1 cellular context compared by ENCODE assay signal in the genomic region with DNA sequence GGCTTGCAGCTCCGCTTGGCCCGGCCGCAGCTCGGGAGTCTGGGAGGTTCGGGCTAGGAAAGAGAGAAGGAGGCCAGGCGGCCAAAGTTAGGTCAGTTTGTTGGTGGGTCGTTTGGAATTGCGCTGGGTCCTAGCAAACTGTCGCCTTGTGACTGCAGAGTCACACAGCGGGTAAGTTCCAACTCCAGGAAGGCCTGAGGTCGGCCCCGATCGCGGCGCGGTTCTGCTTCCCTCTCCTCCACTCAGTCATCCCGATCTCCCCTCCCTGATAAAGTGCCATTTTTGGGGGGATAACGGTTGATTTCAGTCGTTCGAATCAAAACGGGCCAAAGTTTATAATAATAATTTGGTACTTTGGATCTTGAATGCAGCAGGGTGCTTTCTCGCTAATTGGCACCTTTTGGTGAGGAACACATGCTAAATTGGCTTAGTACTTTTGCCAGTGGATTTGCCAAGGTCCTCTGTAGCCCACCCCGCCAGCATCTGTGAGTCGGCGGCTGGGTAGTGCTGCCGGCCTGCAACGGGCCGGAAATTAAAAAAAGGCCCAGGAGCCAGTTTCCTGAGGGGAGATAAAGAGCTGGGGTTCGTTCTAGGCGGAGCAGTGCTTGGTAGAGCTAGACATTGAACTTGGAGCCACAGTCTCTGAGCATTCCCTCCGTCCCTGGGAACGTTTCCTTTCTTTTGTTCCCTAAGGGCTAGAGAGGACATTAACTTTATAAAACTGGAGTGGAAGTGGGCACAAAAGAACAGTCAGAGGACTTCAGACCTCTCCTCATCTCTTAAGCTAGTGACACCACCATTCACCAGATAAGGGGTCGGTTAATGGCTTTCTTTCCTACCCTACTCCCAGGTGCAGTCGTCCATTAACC.
A peak's percentile ranks its signal among the peaks of the same experiment; 100 is the strongest.
TF ChIP-seq lines count a peak whose summit lies in the region.

No MANE protein-coding gene starts in this region.

TF ChIP-seq in K562, 482 proteins besides CTCF, POLR2A, EP300 and RAD21 (continued from another document and continues in another):
- TF ChIP-seq, protein P1, sequence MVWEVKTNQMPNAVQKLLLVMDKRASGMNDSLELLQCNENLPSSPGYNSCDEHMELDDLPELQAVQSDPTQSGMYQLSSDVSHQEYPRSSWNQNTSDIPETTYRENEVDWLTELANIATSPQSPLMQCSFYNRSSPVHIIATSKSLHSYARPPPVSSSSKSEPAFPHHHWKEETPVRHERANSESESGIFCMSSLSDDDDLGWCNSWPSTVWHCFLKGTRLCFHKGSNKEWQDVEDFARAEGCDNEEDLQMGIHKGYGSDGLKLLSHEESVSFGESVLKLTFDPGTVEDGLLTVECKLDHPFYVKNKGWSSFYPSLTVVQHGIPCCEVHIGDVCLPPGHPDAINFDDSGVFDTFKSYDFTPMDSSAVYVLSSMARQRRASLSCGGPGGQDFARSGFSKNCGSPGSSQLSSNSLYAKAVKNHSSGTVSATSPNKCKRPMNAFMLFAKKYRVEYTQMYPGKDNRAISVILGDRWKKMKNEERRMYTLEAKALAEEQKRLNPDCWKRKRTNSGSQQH (CRISPR knock-in tag; IDR thresholded peaks at IDR 0.05): peak; percentile 4; the same call in 1 of the 2 replicates
- TF ChIP-seq PCBP1 (IDR thresholded peaks at IDR 0.05; ENCODE audit: low read depth, low read length, poor library complexity, severe bottlenecking) (no peak), FOXA3 (CRISPR knock-in tag; conservative IDR thresholded peaks at IDR 0.05 in 1 of 2, IDR thresholded peaks at IDR 0.05 in 1 of 2) (no peak), ZBTB7A (IDR thresholded peaks at IDR 0.05; ENCODE audit: borderline replicate concordance, control insufficient read depth, low read depth, low read length) (no peak), BHLHE40 (IDR thresholded peaks at IDR 0.05; ENCODE audit: low read length) (peak; percentile 40; the same call in 1 of the 2 replicates), HMG20A (CRISPR knock-in tag; conservative IDR thresholded peaks at IDR 0.05) (peak; percentile 83; the same call in 1 of the 2 replicates), SRF (CRISPR knock-in tag; IDR thresholded peaks at IDR 0.05) (0 out of 4 replicates have a peak, but pooled peaks of 1 of the 2 experiments have one; percentile 15), ESRRA (IDR thresholded peaks at IDR 0.05; ENCODE audit: borderline replicate concordance, low read depth) (no peak), NELFE (IDR thresholded peaks at IDR 0.05; ENCODE audit: insufficient read depth, insufficient read length) (no peak), CSDE1 (IDR thresholded peaks at IDR 0.05) (no peak), ZNF274 (IDR thresholded peaks at IDR 0.05; ENCODE audit: borderline replicate concordance, low read depth, low read length) (no peak), ZKSCAN8 (CRISPR knock-in tag; IDR thresholded peaks at IDR 0.05) (no peak), MCM7 (IDR thresholded peaks at IDR 0.05) (no peak), MAFG (tag; conservative IDR thresholded peaks at IDR 0.05) (no peak), ZNF41 (CRISPR knock-in tag; conservative IDR thresholded peaks at IDR 0.05) (peak; percentile 30; the same call in 1 of the 2 replicates), GABPA (tag; conservative IDR thresholded peaks at IDR 0.05; ENCODE audit: low read depth) (no peak), CCNT2 (IDR thresholded peaks at IDR 0.05; ENCODE audit: borderline replicate concordance, extremely low read depth, insufficient read length, low read depth, low read length) (no peak), SMARCE1 (IDR thresholded peaks at IDR 0.05) (no peak), SPI1 (IDR thresholded peaks at IDR 0.05; ENCODE audit: borderline replicate concordance, low read depth, low read length) (no peak), SP1 (CRISPR knock-in tag; IDR thresholded peaks at IDR 0.05) (peak; percentile 79), GABPB2 (CRISPR knock-in tag; conservative IDR thresholded peaks at IDR 0.05) (peak; percentile 23; the same call in 1 of the 2 replicates), IFI16 (CRISPR knock-in tag; IDR thresholded peaks at IDR 0.05) (peak; percentile 4; the same call in 1 of the 2 replicates), MXI1 (IDR thresholded peaks at IDR 0.05; ENCODE audit: low read depth, low read length) (peak; percentile 38; the same call in 1 of the 2 replicates), MEF2D (tag; conservative IDR thresholded peaks at IDR 0.05; ENCODE audit: low read depth) (no peak), OTX1 (CRISPR knock-in tag; IDR thresholded peaks at IDR 0.05) (peak; percentile 80), KDM1A (IDR thresholded peaks at IDR 0.05) (no peak), ZNF134 (CRISPR knock-in tag; conservative IDR thresholded peaks at IDR 0.05) (no peak; the same call in 1 of the 2 replicates), SP2 (IDR thresholded peaks at IDR 0.05; ENCODE audit: extremely low read depth, low read depth, low read length, poor library complexity, severe bottlenecking) (no peak), DPF2 (IDR thresholded peaks at IDR 0.05) (no peak), ZNF124 (CRISPR knock-in tag; IDR thresholded peaks at IDR 0.05) (no peak), TCF3 (CRISPR knock-in tag; IDR thresholded peaks at IDR 0.05) (no peak), ZNF224 (CRISPR knock-in tag; IDR thresholded peaks at IDR 0.05) (0 out of 2 replicates have a peak, but pooled peaks have one; percentile 48), ARHGAP35 (IDR thresholded peaks at IDR 0.05; ENCODE audit: partially characterized antibody) (no peak), PTRF (tag; IDR thresholded peaks at IDR 0.05) (no peak), XRCC5 (IDR thresholded peaks at IDR 0.05; ENCODE audit: low read depth, low read length) (no peak), KLF10 (CRISPR knock-in tag; IDR thresholded peaks at IDR 0.05) (no peak), TOE1 (IDR thresholded peaks at IDR 0.05; ENCODE audit: borderline replicate concordance) (no peak), TOE1 (CRISPR knock-in tag; IDR thresholded peaks at IDR 0.05; ENCODE audit: borderline replicate concordance, low read depth) (peak; percentile 96)
- TF ChIP-seq, protein P2, sequence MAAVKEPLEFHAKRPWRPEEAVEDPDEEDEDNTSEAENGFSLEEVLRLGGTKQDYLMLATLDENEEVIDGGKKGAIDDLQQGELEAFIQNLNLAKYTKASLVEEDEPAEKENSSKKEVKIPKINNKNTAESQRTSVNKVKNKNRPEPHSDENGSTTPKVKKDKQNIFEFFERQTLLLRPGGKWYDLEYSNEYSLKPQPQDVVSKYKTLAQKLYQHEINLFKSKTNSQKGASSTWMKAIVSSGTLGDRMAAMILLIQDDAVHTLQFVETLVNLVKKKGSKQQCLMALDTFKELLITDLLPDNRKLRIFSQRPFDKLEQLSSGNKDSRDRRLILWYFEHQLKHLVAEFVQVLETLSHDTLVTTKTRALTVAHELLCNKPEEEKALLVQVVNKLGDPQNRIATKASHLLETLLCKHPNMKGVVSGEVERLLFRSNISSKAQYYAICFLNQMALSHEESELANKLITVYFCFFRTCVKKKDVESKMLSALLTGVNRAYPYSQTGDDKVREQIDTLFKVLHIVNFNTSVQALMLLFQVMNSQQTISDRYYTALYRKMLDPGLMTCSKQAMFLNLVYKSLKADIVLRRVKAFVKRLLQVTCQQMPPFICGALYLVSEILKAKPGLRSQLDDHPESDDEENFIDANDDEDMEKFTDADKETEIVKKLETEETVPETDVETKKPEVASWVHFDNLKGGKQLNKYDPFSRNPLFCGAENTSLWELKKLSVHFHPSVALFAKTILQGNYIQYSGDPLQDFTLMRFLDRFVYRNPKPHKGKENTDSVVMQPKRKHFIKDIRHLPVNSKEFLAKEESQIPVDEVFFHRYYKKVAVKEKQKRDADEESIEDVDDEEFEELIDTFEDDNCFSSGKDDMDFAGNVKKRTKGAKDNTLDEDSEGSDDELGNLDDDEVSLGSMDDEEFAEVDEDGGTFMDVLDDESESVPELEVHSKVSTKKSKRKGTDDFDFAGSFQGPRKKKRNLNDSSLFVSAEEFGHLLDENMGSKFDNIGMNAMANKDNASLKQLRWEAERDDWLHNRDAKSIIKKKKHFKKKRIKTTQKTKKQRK (IDR thresholded peaks at IDR 0.05; ENCODE audit: borderline replicate concordance, low read depth, low read length): no peak
- TF ChIP-seq, protein P3, sequence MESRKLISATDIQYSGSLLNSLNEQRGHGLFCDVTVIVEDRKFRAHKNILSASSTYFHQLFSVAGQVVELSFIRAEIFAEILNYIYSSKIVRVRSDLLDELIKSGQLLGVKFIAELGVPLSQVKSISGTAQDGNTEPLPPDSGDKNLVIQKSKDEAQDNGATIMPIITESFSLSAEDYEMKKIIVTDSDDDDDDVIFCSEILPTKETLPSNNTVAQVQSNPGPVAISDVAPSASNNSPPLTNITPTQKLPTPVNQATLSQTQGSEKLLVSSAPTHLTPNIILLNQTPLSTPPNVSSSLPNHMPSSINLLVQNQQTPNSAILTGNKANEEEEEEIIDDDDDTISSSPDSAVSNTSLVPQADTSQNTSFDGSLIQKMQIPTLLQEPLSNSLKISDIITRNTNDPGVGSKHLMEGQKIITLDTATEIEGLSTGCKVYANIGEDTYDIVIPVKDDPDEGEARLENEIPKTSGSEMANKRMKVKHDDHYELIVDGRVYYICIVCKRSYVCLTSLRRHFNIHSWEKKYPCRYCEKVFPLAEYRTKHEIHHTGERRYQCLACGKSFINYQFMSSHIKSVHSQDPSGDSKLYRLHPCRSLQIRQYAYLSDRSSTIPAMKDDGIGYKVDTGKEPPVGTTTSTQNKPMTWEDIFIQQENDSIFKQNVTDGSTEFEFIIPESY (CRISPR knock-in tag; IDR thresholded peaks at IDR 0.05): peak; percentile 56
- TF ChIP-seq, protein P4, sequence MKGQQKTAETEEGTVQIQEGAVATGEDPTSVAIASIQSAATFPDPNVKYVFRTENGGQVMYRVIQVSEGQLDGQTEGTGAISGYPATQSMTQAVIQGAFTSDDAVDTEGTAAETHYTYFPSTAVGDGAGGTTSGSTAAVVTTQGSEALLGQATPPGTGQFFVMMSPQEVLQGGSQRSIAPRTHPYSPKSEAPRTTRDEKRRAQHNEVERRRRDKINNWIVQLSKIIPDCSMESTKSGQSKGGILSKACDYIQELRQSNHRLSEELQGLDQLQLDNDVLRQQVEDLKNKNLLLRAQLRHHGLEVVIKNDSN (CRISPR knock-in tag; IDR thresholded peaks at IDR 0.05): no peak
- TF ChIP-seq, protein P5, sequence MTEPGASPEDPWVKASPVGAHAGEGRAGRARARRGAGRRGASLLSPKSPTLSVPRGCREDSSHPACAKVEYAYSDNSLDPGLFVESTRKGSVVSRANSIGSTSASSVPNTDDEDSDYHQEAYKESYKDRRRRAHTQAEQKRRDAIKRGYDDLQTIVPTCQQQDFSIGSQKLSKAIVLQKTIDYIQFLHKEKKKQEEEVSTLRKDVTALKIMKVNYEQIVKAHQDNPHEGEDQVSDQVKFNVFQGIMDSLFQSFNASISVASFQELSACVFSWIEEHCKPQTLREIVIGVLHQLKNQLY (CRISPR knock-in tag; conservative IDR thresholded peaks at IDR 0.05): peak in 1 of 2 experiments; percentile 63; a peak in 1 of 4 replicates
- TF ChIP-seq, protein P6, sequence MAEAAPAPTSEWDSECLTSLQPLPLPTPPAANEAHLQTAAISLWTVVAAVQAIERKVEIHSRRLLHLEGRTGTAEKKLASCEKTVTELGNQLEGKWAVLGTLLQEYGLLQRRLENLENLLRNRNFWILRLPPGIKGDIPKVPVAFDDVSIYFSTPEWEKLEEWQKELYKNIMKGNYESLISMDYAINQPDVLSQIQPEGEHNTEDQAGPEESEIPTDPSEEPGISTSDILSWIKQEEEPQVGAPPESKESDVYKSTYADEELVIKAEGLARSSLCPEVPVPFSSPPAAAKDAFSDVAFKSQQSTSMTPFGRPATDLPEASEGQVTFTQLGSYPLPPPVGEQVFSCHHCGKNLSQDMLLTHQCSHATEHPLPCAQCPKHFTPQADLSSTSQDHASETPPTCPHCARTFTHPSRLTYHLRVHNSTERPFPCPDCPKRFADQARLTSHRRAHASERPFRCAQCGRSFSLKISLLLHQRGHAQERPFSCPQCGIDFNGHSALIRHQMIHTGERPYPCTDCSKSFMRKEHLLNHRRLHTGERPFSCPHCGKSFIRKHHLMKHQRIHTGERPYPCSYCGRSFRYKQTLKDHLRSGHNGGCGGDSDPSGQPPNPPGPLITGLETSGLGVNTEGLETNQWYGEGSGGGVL (CRISPR knock-in tag; IDR thresholded peaks at IDR 0.05): no peak
- TF ChIP-seq, protein P7, sequence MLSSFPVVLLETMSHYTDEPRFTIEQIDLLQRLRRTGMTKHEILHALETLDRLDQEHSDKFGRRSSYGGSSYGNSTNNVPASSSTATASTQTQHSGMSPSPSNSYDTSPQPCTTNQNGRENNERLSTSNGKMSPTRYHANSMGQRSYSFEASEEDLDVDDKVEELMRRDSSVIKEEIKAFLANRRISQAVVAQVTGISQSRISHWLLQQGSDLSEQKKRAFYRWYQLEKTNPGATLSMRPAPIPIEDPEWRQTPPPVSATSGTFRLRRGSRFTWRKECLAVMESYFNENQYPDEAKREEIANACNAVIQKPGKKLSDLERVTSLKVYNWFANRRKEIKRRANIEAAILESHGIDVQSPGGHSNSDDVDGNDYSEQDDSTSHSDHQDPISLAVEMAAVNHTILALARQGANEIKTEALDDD (IDR thresholded peaks at IDR 0.05): no peak
- TF ChIP-seq, protein P8, sequence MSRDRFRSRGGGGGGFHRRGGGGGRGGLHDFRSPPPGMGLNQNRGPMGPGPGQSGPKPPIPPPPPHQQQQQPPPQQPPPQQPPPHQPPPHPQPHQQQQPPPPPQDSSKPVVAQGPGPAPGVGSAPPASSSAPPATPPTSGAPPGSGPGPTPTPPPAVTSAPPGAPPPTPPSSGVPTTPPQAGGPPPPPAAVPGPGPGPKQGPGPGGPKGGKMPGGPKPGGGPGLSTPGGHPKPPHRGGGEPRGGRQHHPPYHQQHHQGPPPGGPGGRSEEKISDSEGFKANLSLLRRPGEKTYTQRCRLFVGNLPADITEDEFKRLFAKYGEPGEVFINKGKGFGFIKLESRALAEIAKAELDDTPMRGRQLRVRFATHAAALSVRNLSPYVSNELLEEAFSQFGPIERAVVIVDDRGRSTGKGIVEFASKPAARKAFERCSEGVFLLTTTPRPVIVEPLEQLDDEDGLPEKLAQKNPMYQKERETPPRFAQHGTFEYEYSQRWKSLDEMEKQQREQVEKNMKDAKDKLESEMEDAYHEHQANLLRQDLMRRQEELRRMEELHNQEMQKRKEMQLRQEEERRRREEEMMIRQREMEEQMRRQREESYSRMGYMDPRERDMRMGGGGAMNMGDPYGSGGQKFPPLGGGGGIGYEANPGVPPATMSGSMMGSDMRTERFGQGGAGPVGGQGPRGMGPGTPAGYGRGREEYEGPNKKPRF (IDR thresholded peaks at IDR 0.05; ENCODE audit: low read depth, low read length): no peak
- TF ChIP-seq, protein P9, sequence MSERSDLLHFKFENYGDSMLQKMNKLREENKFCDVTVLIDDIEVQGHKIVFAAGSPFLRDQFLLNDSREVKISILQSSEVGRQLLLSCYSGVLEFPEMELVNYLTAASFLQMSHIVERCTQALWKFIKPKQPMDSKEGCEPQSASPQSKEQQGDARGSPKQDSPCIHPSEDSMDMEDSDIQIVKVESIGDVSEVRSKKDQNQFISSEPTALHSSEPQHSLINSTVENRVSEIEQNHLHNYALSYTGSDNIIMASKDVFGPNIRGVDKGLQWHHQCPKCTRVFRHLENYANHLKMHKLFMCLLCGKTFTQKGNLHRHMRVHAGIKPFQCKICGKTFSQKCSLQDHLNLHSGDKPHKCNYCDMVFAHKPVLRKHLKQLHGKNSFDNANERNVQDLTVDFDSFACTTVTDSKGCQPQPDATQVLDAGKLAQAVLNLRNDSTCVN (CRISPR knock-in tag; IDR thresholded peaks at IDR 0.05): peak; percentile 92; the same call in 1 of the 2 replicates
